In the genomic region with DNA sequence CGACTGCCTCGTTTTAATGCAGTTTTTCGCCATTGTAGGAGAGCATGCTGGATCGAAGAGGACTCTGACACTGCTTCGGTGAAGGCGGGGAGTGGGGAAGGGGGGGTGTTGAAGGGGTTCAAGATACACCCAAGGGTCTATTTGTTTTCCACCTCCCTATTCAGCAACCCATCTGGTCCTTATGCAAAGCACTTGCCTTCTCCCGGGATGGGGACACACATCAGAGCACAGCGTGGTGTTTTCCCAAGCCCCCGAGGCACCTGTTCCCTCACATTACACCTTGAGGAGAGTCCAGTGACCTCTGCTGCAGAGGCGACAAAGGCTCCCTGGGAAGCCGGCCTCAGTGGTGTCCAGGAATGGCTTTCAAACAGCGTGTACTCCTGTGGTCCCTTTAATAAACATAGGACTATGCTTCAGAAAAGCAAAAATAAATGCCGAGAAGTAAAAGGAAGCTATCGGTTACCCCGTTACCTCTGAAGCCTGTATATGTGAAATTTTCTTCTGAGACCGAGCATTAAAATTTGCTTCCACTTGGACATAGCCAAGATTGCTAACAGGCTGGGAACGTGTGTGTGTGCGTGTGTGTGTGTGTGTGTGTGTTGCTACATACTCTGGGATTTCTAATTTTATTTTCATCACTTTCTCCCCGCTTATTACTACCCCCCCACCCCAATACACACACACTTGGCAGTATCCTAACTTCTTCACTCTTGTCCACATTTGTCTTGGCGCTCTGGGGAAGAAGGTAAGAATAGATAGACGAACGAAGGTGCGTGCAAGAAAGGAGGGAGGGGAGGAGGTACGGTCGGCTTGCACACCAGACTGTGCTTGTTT, we compare ENCODE assay signal across 8 cellular contexts.
A peak's percentile ranks its signal among the peaks of the same experiment; 100 is the strongest.
DNase-seq lines count a peak whose midpoint lies in the region; ATAC-seq and TF ChIP-seq lines count a peak whose summit lies in the region.

No MANE protein-coding gene starts in this region.

- no peaks in the 10 kb centered on the region for H3K27me3 ChIP-seq in SU-DHL-6 (ENCODE audit: low read length)

- no peaks in the 10 kb centered on the region for H3K9me3 Mint-ChIP-seq in nephron

- H3K4me3 ChIP-seq in SU-DHL-6 (ENCODE audit: insufficient read depth, low read length, poor library complexity, severe bottlenecking), result peak overlapping the region; percentile 53

- H3F3A ChIP-seq in SU-DHL-6 (ENCODE audit: insufficient read depth), result 0 out of 2 replicates have a peak, but pooled peaks cover 8% of the 10 kb centered on the region

- peak; percentile 55 for TF ChIP-seq CTCF in 22Rv1 (IDR thresholded peaks at IDR 0.05)
- TF ChIP-seq CTCF in GM13977 (IDR thresholded peaks at IDR 0.05; ENCODE audit: extremely low read depth, insufficient read depth, missing control alignments), result no peak
- no peak for TF ChIP-seq CTCF in SU-DHL-6 (IDR thresholded peaks at IDR 0.05; ENCODE audit: insufficient read depth, low read length, poor library complexity, severe bottlenecking)
- no peak for TF ChIP-seq CTCF in nephron (IDR thresholded peaks at IDR 0.05; ENCODE audit: unreplicated experiment in 3 of 3)

- peak; percentile 25 for DNase-seq in GM13977 (ENCODE audit: low spot score)
- no peak for DNase-seq in epithelial cell of prostate (ENCODE audit: low read depth, low spot score)

- H3K36me3 Mint-ChIP-seq in nephron (ENCODE audit: low read depth), result no peaks in the 10 kb centered on the region

- peak overlapping the region; percentile 80 for H3K4me2 ChIP-seq in SU-DHL-6 (ENCODE audit: low read depth, low read length, poor library complexity, severe bottlenecking)

- H3K9me2 ChIP-seq in SU-DHL-6 (replicated peaks; ENCODE audit: insufficient read depth, low read length), result no peaks in the 10 kb centered on the region

- no peaks in the 10 kb centered on the region for H3K9me3 ChIP-seq in SU-DHL-6 (ENCODE audit: insufficient read depth, low read length)

- H2AFZ ChIP-seq in SU-DHL-6 (ENCODE audit: low read depth, low read length, severe bottlenecking), result peak overlapping the region; percentile 98

- H3K36me3 ChIP-seq in SU-DHL-6 (ENCODE audit: low read length), result no peaks in the 10 kb centered on the region

- peak overlapping the region; percentile 65 for H3K27ac ChIP-seq in 22Rv1
- H3K27ac ChIP-seq in SU-DHL-6 (ENCODE audit: low read depth, low read length), result no peak overlapping the region
- peak overlapping the region; percentile 89 for H3K27ac ChIP-seq in epithelial cell of prostate

- peak overlapping the region; percentile 56 for H3K9ac ChIP-seq in SU-DHL-6 (ENCODE audit: low read length)

- H3K27ac Mint-ChIP-seq in nephron, result peak overlapping the region; percentile 63 to 87 (median 81)

- in situ Hi-C loops in GM13977 (cut with MboI; ENCODE audit: low pct_unique_long_range_greater_than_20kb, low sequenced_read_pairs, unreplicated experiment), result no loop called here

- peaks cover 3% of the 10 kb centered on the region for H3K27me3 Mint-ChIP-seq in nephron (ENCODE audit: low read depth)

- no peaks in the 10 kb centered on the region for H4K20me1 ChIP-seq in SU-DHL-6 (ENCODE audit: low read depth, low read length)

- peaks cover 54% of the 10 kb centered on the region for H3K4me1 Mint-ChIP-seq in nephron

- no peaks in the 10 kb centered on the region for H3K79me2 ChIP-seq in SU-DHL-6 (ENCODE audit: insufficient read depth, low read length)

- peak overlapping the region; percentile 84 to 91 (median 87) for H3K4me3 Mint-ChIP-seq in nephron

- ATAC-seq in HG02798 (IDR thresholded peaks at IDR 0.05; ENCODE audit: poor library complexity, unreplicated experiment) (no peak), HG03342 (IDR thresholded peaks at IDR 0.05; ENCODE audit: unreplicated experiment) (no peak), GM21447 (IDR thresholded peaks at IDR 0.05; ENCODE audit: unreplicated experiment) (no peak)
